Comparison of ENCODE assay signal across 18 cellular contexts in the genomic region with DNA sequence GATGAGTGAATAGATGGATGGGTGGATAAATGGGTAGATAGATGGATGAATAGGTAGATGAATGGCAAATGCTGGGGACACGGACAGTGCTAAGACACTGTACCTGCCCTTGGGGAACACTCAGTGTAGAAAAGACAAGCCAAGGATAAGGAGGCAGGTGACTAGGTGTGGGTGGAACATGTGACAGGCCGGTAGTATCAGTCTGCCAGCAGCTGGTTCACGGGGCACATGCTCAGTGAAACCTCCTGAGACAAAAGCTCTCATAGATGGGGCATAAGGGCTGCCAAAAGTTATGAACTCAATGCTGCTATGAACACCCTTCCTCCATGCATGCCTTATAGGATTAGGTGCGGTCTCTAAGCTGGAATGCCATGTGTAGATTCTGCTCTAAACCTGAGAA.
"Had no signal": no experiment of that assay in that cellular context is flagged by ENCODE, and none has a peak within 500 bp of the region (broad histone marks: within the 10 kb centered on the region; RNA-seq: fewer than 3 reads in every experiment).

No MANE protein-coding gene starts in this region.

- H3K4me1 Mint-ChIP-seq: activated T-helper 17 cell treated with anti-CD3 and anti-CD28 coated beads, Interleukin-2, amount 50 U/mL, for 72 hours; immature natural killer cell; natural killer cell; WTC11 had no signal

- H3K36me3 ChIP-seq: left lung, neutrophil, ovary, prostate gland, right atrium auricular region had no signal

- ATAC-seq: activated naive CD4-positive, alpha-beta T cell treated with anti-CD3 and anti-CD28 coated beads, Interleukin-2, amount 50 U/mL, for 72 hours; activated T-helper 17 cell treated with anti-CD3 and anti-CD28 coated beads, Interleukin-2, amount 50 U/mL, for 72 hours; left lung; natural killer cell; stimulated activated effector memory CD8-positive, alpha-beta T cell treated with anti-CD3 and anti-CD28 coated beads, Interleukin-12 subunit alpha, Interleukin-12 subunit beta, amount 100 ng/mL, for 72 hours; WTC11 had no signal

- H3K4me3 Mint-ChIP-seq: activated T-helper 17 cell treated with anti-CD3 and anti-CD28 coated beads, Interleukin-2, amount 50 U/mL, for 72 hours; brain; immature natural killer cell; mesothelial cell of epicardium; natural killer cell; stimulated activated effector memory CD8-positive, alpha-beta T cell treated with anti-CD3 and anti-CD28 coated beads, Interleukin-12 subunit alpha, Interleukin-12 subunit beta, amount 100 ng/mL, for 72 hours; type B pancreatic cell; WTC11 had no signal

- H3K36me3 Mint-ChIP-seq: activated naive CD4-positive, alpha-beta T cell treated with anti-CD3 and anti-CD28 coated beads, Interleukin-2, amount 50 U/mL, for 72 hours; brain; immature natural killer cell; mesothelial cell of epicardium; natural killer cell; stimulated activated effector memory CD8-positive, alpha-beta T cell treated with anti-CD3 and anti-CD28 coated beads, Interleukin-12 subunit alpha, Interleukin-12 subunit beta, amount 100 ng/mL, for 72 hours; type B pancreatic cell; WTC11 had no signal

- H3K4me3 ChIP-seq: left lung, ovary, prostate gland, right atrium auricular region, testis had no signal

- H3K9me3 ChIP-seq: left lung, neutrophil, ovary, prostate gland, right atrium auricular region, testis had no signal

- H3K27ac Mint-ChIP-seq: activated naive CD4-positive, alpha-beta T cell treated with anti-CD3 and anti-CD28 coated beads, Interleukin-2, amount 50 U/mL, for 72 hours; immature natural killer cell; mesothelial cell of epicardium; natural killer cell; type B pancreatic cell; WTC11 had no signal

- H3K4me1 ChIP-seq: left lung, prostate gland, testis had no signal

- H3K9me3 Mint-ChIP-seq: activated naive CD4-positive, alpha-beta T cell treated with anti-CD3 and anti-CD28 coated beads, Interleukin-2, amount 50 U/mL, for 72 hours; activated T-helper 17 cell treated with anti-CD3 and anti-CD28 coated beads, Interleukin-2, amount 50 U/mL, for 72 hours; immature natural killer cell; mesothelial cell of epicardium; natural killer cell; stimulated activated effector memory CD8-positive, alpha-beta T cell treated with anti-CD3 and anti-CD28 coated beads, Interleukin-12 subunit alpha, Interleukin-12 subunit beta, amount 100 ng/mL, for 72 hours; type B pancreatic cell; WTC11 had no signal

- H3K27me3 ChIP-seq: left lung, ovary, right atrium auricular region, testis had no signal

- DNase-seq: activated T-cell treated with anti-CD3 and anti-CD28 coated beads, Interleukin-2, amount 50 U/mL, for 1 hour; foreskin fibroblast; immature natural killer cell; left lung; natural killer cell; ovary; stimulated activated CD4-positive, alpha-beta T cell treated with anti-CD3 and anti-CD28 coated beads, Interleukin-1b, Interleukin-23, amount 100 ng/mL, for 48 hours; testis had no signal

- H3K27ac ChIP-seq: left lung, neutrophil, ovary, prostate gland, right atrium auricular region, testis had no signal

- H3K27me3 Mint-ChIP-seq: activated T-helper 17 cell treated with anti-CD3 and anti-CD28 coated beads, Interleukin-2, amount 50 U/mL, for 72 hours had no signal
